ENCODE assay signal across 1 cellular context in the genomic region with DNA sequence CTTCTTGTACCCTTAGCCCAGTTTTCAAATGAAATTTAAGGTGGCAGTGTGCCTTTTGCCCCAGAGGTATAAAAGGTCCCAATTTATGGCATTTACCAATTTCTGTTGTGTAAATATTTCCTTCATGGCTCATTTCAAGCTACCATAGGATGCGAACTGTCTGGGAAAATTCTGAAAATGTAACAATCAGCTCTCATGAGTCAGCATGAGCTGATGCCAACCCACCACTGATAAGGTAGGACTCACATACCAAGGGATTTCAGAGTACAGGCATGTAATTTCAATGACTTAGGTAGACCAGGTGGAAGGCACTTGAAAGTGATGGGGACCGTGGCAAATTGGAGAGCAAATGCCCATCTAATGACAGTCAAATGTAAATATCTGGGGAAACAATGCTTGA.
TF ChIP-seq lines count a peak whose summit lies in the region.

No MANE protein-coding gene starts in this region.

TF ChIP-seq in GM23338, 12 proteins besides CTCF, POLR2A, EP300 and RAD21 (continued from another document):
- TF ChIP-seq, protein P1, sequence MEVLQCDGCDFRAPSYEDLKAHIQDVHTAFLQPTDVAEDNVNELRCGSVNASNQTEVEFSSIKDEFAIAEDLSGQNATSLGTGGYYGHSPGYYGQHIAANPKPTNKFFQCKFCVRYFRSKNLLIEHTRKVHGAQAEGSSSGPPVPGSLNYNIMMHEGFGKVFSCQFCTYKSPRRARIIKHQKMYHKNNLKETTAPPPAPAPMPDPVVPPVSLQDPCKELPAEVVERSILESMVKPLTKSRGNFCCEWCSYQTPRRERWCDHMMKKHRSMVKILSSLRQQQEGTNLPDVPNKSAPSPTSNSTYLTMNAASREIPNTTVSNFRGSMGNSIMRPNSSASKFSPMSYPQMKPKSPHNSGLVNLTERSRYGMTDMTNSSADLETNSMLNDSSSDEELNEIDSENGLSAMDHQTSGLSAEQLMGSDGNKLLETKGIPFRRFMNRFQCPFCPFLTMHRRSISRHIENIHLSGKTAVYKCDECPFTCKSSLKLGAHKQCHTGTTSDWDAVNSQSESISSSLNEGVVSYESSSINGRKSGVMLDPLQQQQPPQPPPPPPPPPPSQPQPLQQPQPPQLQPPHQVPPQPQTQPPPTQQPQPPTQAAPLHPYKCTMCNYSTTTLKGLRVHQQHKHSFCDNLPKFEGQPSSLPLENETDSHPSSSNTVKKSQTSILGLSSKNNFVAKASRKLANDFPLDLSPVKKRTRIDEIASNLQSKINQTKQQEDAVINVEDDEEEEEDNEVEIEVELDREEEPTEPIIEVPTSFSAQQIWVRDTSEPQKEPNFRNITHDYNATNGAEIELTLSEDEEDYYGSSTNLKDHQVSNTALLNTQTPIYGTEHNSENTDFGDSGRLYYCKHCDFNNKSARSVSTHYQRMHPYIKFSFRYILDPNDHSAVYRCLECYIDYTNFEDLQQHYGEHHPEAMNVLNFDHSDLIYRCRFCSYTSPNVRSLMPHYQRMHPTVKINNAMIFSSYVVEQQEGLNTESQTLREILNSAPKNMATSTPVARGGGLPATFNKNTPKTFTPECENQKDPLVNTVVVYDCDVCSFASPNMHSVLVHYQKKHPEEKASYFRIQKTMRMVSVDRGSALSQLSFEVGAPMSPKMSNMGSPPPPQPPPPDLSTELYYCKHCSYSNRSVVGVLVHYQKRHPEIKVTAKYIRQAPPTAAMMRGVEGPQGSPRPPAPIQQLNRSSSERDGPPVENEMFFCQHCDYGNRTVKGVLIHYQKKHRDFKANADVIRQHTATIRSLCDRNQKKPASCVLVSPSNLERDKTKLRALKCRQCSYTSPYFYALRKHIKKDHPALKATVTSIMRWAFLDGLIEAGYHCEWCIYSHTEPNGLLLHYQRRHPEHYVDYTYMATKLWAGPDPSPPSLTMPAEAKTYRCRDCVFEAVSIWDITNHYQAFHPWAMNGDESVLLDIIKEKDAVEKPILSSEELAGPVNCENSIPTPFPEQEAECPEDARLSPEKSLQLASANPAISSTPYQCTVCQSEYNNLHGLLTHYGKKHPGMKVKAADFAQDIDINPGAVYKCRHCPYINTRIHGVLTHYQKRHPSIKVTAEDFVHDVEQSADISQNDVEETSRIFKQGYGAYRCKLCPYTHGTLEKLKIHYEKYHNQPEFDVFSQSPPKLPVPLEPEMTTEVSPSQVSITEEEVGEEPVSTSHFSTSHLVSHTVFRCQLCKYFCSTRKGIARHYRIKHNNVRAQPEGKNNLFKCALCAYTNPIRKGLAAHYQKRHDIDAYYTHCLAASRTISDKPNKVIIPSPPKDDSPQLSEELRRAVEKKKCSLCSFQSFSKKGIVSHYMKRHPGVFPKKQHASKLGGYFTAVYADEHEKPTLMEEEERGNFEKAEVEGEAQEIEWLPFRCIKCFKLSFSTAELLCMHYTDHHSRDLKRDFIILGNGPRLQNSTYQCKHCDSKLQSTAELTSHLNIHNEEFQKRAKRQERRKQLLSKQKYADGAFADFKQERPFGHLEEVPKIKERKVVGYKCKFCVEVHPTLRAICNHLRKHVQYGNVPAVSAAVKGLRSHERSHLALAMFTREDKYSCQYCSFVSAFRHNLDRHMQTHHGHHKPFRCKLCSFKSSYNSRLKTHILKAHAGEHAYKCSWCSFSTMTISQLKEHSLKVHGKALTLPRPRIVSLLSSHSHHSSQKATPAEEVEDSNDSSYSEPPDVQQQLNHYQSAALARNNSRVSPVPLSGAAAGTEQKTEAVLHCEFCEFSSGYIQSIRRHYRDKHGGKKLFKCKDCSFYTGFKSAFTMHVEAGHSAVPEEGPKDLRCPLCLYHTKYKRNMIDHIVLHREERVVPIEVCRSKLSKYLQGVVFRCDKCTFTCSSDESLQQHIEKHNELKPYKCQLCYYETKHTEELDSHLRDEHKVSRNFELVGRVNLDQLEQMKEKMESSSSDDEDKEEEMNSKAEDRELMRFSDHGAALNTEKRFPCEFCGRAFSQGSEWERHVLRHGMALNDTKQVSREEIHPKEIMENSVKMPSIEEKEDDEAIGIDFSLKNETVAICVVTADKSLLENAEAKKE (CRISPR knock-in tag; IDR thresholded peaks at IDR 0.05), result no peak
- TF ChIP-seq JUNB (IDR thresholded peaks at IDR 0.05; ENCODE audit: unreplicated experiment) (no peak), STAT1 (IDR thresholded peaks at IDR 0.05; ENCODE audit: unreplicated experiment) (no peak), ZNF331 (CRISPR knock-in tag; IDR thresholded peaks at IDR 0.05; ENCODE audit: low read depth) (no peak), NANOG (IDR thresholded peaks at IDR 0.05; ENCODE audit: borderline replicate concordance) (no peak), EZH2 (IDR thresholded peaks at IDR 0.05; ENCODE audit: low read depth, unreplicated experiment) (no peak), POLR2AphosphoS5 (IDR thresholded peaks at IDR 0.05; ENCODE audit: low read depth) (no peak), CREB1 (CRISPR knock-in tag; IDR thresholded peaks at IDR 0.05; ENCODE audit: low read depth) (no peak)
- TF ChIP-seq, protein P2, sequence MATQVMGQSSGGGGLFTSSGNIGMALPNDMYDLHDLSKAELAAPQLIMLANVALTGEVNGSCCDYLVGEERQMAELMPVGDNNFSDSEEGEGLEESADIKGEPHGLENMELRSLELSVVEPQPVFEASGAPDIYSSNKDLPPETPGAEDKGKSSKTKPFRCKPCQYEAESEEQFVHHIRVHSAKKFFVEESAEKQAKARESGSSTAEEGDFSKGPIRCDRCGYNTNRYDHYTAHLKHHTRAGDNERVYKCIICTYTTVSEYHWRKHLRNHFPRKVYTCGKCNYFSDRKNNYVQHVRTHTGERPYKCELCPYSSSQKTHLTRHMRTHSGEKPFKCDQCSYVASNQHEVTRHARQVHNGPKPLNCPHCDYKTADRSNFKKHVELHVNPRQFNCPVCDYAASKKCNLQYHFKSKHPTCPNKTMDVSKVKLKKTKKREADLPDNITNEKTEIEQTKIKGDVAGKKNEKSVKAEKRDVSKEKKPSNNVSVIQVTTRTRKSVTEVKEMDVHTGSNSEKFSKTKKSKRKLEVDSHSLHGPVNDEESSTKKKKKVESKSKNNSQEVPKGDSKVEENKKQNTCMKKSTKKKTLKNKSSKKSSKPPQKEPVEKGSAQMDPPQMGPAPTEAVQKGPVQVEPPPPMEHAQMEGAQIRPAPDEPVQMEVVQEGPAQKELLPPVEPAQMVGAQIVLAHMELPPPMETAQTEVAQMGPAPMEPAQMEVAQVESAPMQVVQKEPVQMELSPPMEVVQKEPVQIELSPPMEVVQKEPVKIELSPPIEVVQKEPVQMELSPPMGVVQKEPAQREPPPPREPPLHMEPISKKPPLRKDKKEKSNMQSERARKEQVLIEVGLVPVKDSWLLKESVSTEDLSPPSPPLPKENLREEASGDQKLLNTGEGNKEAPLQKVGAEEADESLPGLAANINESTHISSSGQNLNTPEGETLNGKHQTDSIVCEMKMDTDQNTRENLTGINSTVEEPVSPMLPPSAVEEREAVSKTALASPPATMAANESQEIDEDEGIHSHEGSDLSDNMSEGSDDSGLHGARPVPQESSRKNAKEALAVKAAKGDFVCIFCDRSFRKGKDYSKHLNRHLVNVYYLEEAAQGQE (IDR thresholded peaks at IDR 0.05; ENCODE audit: unreplicated experiment), result no peak
- TF ChIP-seq, protein P3, sequence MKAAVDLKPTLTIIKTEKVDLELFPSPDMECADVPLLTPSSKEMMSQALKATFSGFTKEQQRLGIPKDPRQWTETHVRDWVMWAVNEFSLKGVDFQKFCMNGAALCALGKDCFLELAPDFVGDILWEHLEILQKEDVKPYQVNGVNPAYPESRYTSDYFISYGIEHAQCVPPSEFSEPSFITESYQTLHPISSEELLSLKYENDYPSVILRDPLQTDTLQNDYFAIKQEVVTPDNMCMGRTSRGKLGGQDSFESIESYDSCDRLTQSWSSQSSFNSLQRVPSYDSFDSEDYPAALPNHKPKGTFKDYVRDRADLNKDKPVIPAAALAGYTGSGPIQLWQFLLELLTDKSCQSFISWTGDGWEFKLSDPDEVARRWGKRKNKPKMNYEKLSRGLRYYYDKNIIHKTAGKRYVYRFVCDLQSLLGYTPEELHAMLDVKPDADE (IDR thresholded peaks at IDR 0.05), result no peak
